In genomic region chr7:519429-519973, GRCh38 we compare ENCODE assay signal across 8 cellular contexts. TPM values are rescaled to one million over a fixed set of nuclear protein-coding genes. Genes with fewer than 3 reads are reported as not detected.
DNase-seq lines count a peak whose midpoint lies in the region; ATAC-seq and TF ChIP-seq lines count a peak whose summit lies in the region.

Gene PDGFA, minus strand, starts transcription at chr7:519846. Its CDS starts 845 bp downstream, at chr7:519001.

- peak within 1 kb of the TSS in 2 of 3 experiments; percentile 64 to 87 for H3K27ac Mint-ChIP-seq in nephron

- peak within 1 kb of the TSS; percentile 82 for H3K27ac ChIP-seq in DND-41 (ENCODE audit: low read length)

- H3K27me3 ChIP-seq in DND-41 (ENCODE audit: insufficient read depth, low read length, poor library complexity), result peaks cover 21% of the 10 kb centered on the region

- H3K4me1 Mint-ChIP-seq in activated T-cell treated with anti-CD3 and anti-CD28 coated beads, Interleukin-2, amount 50 U/mL, for 4 hours (ENCODE audit: low read depth), result peaks cover 16% of the 10 kb centered on the region
- H3K4me1 Mint-ChIP-seq in nephron, result peaks cover 20% of the 10 kb centered on the region

- ATAC-seq in DND-41 (ENCODE audit: insufficient read depth, low read depth), result peak; percentile 40
- peak; percentile 28 to 30 for ATAC-seq in activated T-cell treated with anti-CD3 and anti-CD28 coated beads, Interleukin-2, amount 50 U/mL, for 4 hours
- no peak for ATAC-seq in HG03520 (IDR thresholded peaks at IDR 0.05; ENCODE audit: unreplicated experiment)
- no peak for ATAC-seq in HG03039 (IDR thresholded peaks at IDR 0.05; ENCODE audit: unreplicated experiment)

- H3K36me3 ChIP-seq in DND-41 (ENCODE audit: insufficient read depth, low read length), result peaks cover 9% of the 10 kb centered on the region

- peaks cover 32% of the 10 kb centered on the region for H3K27me3 Mint-ChIP-seq in activated T-cell treated with anti-CD3 and anti-CD28 coated beads, Interleukin-2, amount 50 U/mL, for 4 hours (ENCODE audit: low read depth)
- H3K27me3 Mint-ChIP-seq in nephron (ENCODE audit: low read depth), result peaks cover 50% of the 10 kb centered on the region

- H3K4me3 Mint-ChIP-seq in activated T-cell treated with anti-CD3 and anti-CD28 coated beads, Interleukin-2, amount 50 U/mL, for 4 hours, result peak within 1 kb of the TSS; percentile 84
- peak within 1 kb of the TSS; percentile 92 to 96 (median 94) for H3K4me3 Mint-ChIP-seq in nephron

- peak within 1 kb of the TSS; percentile 92 for H3K9ac ChIP-seq in DND-41 (ENCODE audit: low read depth, low read length)

- H4K20me1 ChIP-seq in DND-41 (ENCODE audit: insufficient read depth, low read length), result peaks cover 44% of the 10 kb centered on the region

- H3K4me3 ChIP-seq in DND-41 (ENCODE audit: low read depth in 1 of 2, low read length in 2 of 2), result peak within 1 kb of the TSS; percentile 98 to 100
- H3K4me3 ChIP-seq in fibroblast of the aortic adventitia (ENCODE audit: low read depth, low read length), result peak within 1 kb of the TSS; percentile 71

- no peaks in the 10 kb centered on the region for H3K36me3 Mint-ChIP-seq in activated T-cell treated with anti-CD3 and anti-CD28 coated beads, Interleukin-2, amount 50 U/mL, for 4 hours (ENCODE audit: insufficient read depth)
- no peaks in the 10 kb centered on the region for H3K36me3 Mint-ChIP-seq in nephron (ENCODE audit: low read depth)

- H2AFZ ChIP-seq in DND-41 (ENCODE audit: low read depth, low read length), result peak within 1 kb of the TSS; percentile 76

- DNase-seq in DND-41 (no peak), HT-29 (ENCODE audit: low spot score) (peak; percentile 56), fibroblast of the aortic adventitia (ENCODE audit: low read depth) (peak; percentile 38), HuH-7 (ENCODE audit: low spot score) (no peak)
- DNase-seq in activated T-cell treated with anti-CD3 and anti-CD28 coated beads, Interleukin-2, amount 50 U/mL, for 4 hours, result no peak

- TF ChIP-seq CTCF in DND-41 (IDR thresholded peaks at IDR 0.05; ENCODE audit: borderline replicate concordance, extremely low read depth, low read length, poor library complexity, severe bottlenecking) (no peak), fibroblast of the aortic adventitia (IDR thresholded peaks at IDR 0.05; ENCODE audit: insufficient read depth, low read length) (no peak), nephron (IDR thresholded peaks at IDR 0.05; ENCODE audit: unreplicated experiment in 3 of 3) (no peak)

- peak within 1 kb of the TSS; percentile 95 for H3K4me2 ChIP-seq in DND-41 (ENCODE audit: insufficient read depth, low read length)

- no peaks in the 10 kb centered on the region for H3K9me3 Mint-ChIP-seq in activated T-cell treated with anti-CD3 and anti-CD28 coated beads, Interleukin-2, amount 50 U/mL, for 4 hours
- no peaks in the 10 kb centered on the region for H3K9me3 Mint-ChIP-seq in nephron

- H3K79me2 ChIP-seq in DND-41 (ENCODE audit: insufficient read depth, low read length), result peaks cover 46% of the 10 kb centered on the region

- no peaks in the 10 kb centered on the region for H3K9me3 ChIP-seq in DND-41 (ENCODE audit: insufficient read depth, low read length, severe bottlenecking)

- H3K4me1 ChIP-seq in DND-41 (ENCODE audit: insufficient read depth, low read length), result peaks cover 56% of the 10 kb centered on the region

RNA-seq across cellular contexts. Expression of gene PDGFA, which starts in this region (rescaled TPM):
- 15.8 and 17.3 TPM in 2 replicates for total RNA-seq in HT-29 (2014; rRNA removed; shearing (Covaris generic))
- 10 to 100 TPM; 10.1 to 31.3 (median 21.8) TPM for total RNA-seq in activated T-cell treated with anti-CD3 and anti-CD28 coated beads, Interleukin-2, amount 50 U/mL, for 4 hours
- 4.1 and 20.3 TPM in 2 replicates for total RNA-seq in fibroblast of the aortic adventitia (ENCODE audit: low replicate concordance)

Comparison
In these comparisons a context has a peak if more than half of its experiments do, and no peak if none do; other contexts are left out.
1. ATAC-seq: peak in DND-41 (single experiment) and activated T-cell treated with anti-CD3 and anti-CD28 coated beads, Interleukin-2, amount 50 U/mL, for 4 hours (2 of 2); none in HG03520 (single experiment) and HG03039 (single experiment).
2. DNase-seq: peak in HT-29 (single experiment) and fibroblast of the aortic adventitia (single experiment); none in DND-41 (single experiment), activated T-cell treated with anti-CD3 and anti-CD28 coated beads, Interleukin-2, amount 50 U/mL, for 4 hours (single experiment) and HuH-7 (single experiment).